In the genomic region with DNA sequence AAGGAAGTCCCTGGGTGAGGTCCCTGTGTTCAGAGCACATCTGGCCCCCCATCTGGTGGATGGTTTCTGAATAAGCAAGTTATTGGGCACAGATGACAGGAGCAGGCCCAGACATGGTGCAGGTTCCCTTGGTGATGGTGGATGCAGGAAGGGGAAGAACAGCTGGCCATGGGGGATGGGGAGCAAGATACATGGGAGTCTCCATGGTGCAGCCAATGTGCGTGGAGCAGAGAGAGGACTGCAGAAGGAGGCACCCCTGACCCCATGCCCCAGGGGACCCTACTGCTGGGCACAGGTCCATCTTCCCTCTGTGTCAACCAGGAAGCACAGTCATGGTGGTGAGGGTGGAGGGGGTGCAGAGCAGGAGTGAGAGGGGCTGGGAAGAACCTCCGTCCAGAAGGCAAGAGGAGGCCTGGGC, we compare ENCODE assay signal across 11 cellular contexts. TPM values are rescaled to one million over a fixed set of nuclear protein-coding genes. Genes with fewer than 3 reads are reported as not detected.
DNase-seq lines count a peak whose midpoint lies in the region; ATAC-seq, FAIRE-seq and TF ChIP-seq lines count a peak whose summit lies in the region.
"Had no signal": no experiment of that assay in that cellular context is flagged by ENCODE, and none has a peak within 500 bp of the region (broad histone marks: within the 10 kb centered on the region; RNA-seq: fewer than 3 reads in every experiment).

No MANE protein-coding gene starts in this region.

- TF ChIP-seq POLR2A in NB4 (IDR thresholded peaks at IDR 0.05; ENCODE audit: extremely low read depth, insufficient read length), result no peak
- no peak for TF ChIP-seq POLR2A in K562 (conservative IDR thresholded peaks at IDR 0.05)
- TF ChIP-seq POLR2A in suprapubic skin (IDR thresholded peaks at IDR 0.05), result no peak

- BruUV-seq in K562 (replicated peaks; lab: Mats Ljungman, UMichigan), result no TSS peak

- no peaks in the 10 kb centered on the region; the same call in none of the 2 replicates for H4K20me1 ChIP-seq in K562 (replicated peaks; ENCODE audit: control insufficient read depth, insufficient read depth, low read length)

- no peak for TF ChIP-seq EP300 in K562 (IDR thresholded peaks at IDR 0.05; ENCODE audit: low read length)
- no peak for TF ChIP-seq EP300 in suprapubic skin (IDR thresholded peaks at IDR 0.05)

- no peaks in the 10 kb centered on the region for H3K27me3 Mint-ChIP-seq in naive thymus-derived CD4-positive, alpha-beta T cell

- H3K4me2 ChIP-seq in K562 (ENCODE audit: insufficient read depth, low read length), result no peak overlapping the region

- no peaks in the 10 kb centered on the region for H3K79me2 ChIP-seq in K562 (ENCODE audit: control insufficient read depth, insufficient read depth, low read length)

- TF ChIP-seq CTCF in NB4 (IDR thresholded peaks at IDR 0.05; ENCODE audit: low read depth, low read length) (no peak), K562 (IDR thresholded peaks at IDR 0.05 in 2 of 3, conservative IDR thresholded peaks at IDR 0.05 in 1 of 3; ENCODE audit: insufficient read depth in 2 of 3, low read depth in 1 of 3, low read length in 3 of 3) (peak in 1 of 3 experiments; percentile 17; a peak in 1 of 6 replicates), suprapubic skin (IDR thresholded peaks at IDR 0.05) (no peak), D721Med (IDR thresholded peaks at IDR 0.05; ENCODE audit: insufficient read depth, missing control alignments) (no peak)

- in situ Hi-C loops in K562 (cut with MboI), result no loop called here

- H2AFZ ChIP-seq in K562 (ENCODE audit: low read depth, low read length), result no peak overlapping the region

- no peak overlapping the region for H3K27ac ChIP-seq in K562 (ENCODE audit: extremely low read depth, low read depth, low read length)
- H3K27ac ChIP-seq in naive thymus-derived CD4-positive, alpha-beta T cell (ENCODE audit: low read depth, low read length), result no peak overlapping the region
- H3K27ac ChIP-seq in suprapubic skin, result no peak overlapping the region

- H3K9me1 ChIP-seq in K562 (ENCODE audit: control insufficient read depth, insufficient read depth, low read length), result no peaks in the 10 kb centered on the region

- no peak overlapping the region for H3K4me3 ChIP-seq in NB4 (ENCODE audit: low read depth, low read length)
- no peak overlapping the region for H3K4me3 ChIP-seq in K562
- H3K4me3 ChIP-seq in naive thymus-derived CD4-positive, alpha-beta T cell (ENCODE audit: low read length), result no peak overlapping the region
- no peak overlapping the region for H3K4me3 ChIP-seq in suprapubic skin

- peaks cover 0 to 9% (median 0%) of the 10 kb centered on the region in 5 donors for H3K36me3 Mint-ChIP-seq in naive thymus-derived CD4-positive, alpha-beta T cell

- peak; percentile 4 for ATAC-seq in K562
- peak; percentile 11 for ATAC-seq in naive thymus-derived CD4-positive, alpha-beta T cell
- no peak for ATAC-seq in HG03439 (IDR thresholded peaks at IDR 0.05; ENCODE audit: unreplicated experiment)

- no peaks in the 10 kb centered on the region for H3K9me3 ChIP-seq in K562 (replicated peaks; ENCODE audit: control insufficient read depth, insufficient read depth, low read depth, low read length)
- no peaks in the 10 kb centered on the region for H3K9me3 ChIP-seq in naive thymus-derived CD4-positive, alpha-beta T cell (ENCODE audit: control insufficient read depth in 2 of 3, low read length in 3 of 3)
- H3K9me3 ChIP-seq in suprapubic skin, result no peaks in the 10 kb centered on the region

- no peak for TF ChIP-seq RAD21 in K562 (CRISPR knock-in tag; conservative IDR thresholded peaks at IDR 0.05 in 1 of 2, IDR thresholded peaks at IDR 0.05 in 1 of 2)

- peak overlapping the region in 1 of 9 donors; percentile 32 for H3K27ac Mint-ChIP-seq in naive thymus-derived CD4-positive, alpha-beta T cell

- H3K4me3 Mint-ChIP-seq in naive thymus-derived CD4-positive, alpha-beta T cell, result no peak overlapping the region
- H3K4me3 Mint-ChIP-seq: nephron had no signal

- no peaks in the 10 kb centered on the region for H3K36me3 ChIP-seq in K562 (ENCODE audit: control insufficient read depth, insufficient read depth, low read length)
- peaks cover 0 to 11% (median 0%) of the 10 kb centered on the region in 3 experiments for H3K36me3 ChIP-seq in naive thymus-derived CD4-positive, alpha-beta T cell (ENCODE audit: control insufficient read depth in 2 of 3, insufficient read depth in 3 of 3, low read length in 3 of 3)
- peaks cover 20% of the 10 kb centered on the region for H3K36me3 ChIP-seq in suprapubic skin

- H3K9me3 Mint-ChIP-seq in naive thymus-derived CD4-positive, alpha-beta T cell, result no peaks in the 10 kb centered on the region
- H3K9me3 Mint-ChIP-seq: nephron had no signal

- POLR2A ChIA-PET in K562 (lab: Yijun Ruan, JAX), result interaction anchor here (0.6 to 1.0 kb wide), 2 partner anchors 13 to 25 kb away, joined by 3 to 4 read pairs; no protein-coding TSS in a partner anchor
- POLR2A ChIA-PET in naive thymus-derived CD4-positive, alpha-beta T cell (lab: Charles Lee), result no interaction called here

- WGBS in K562 (ENCODE audit: insufficient coverage, low coverage, missing lambda C conversion rate), result 83% methylated on average over 2 of the region's 2 CpGs
- WGBS in suprapubic skin, result 65% methylated on average over 2 of the region's 2 CpGs

- DNase-seq in EL (peak; percentile 21), NB4 (ENCODE audit: low read depth) (peak; percentile 46), K562 (ENCODE audit: extremely low read depth in 1 of 4, low spot score in 3 of 4) (peak in 3 of 4 experiments; percentile 20 to 30 (median 25)), NCI-H2029 (lab: John Stamatoyannopoulos, UW) (no peak), suprapubic skin (ENCODE audit: low spot score in 2 of 2) (no peak), D721Med (ENCODE audit: insufficient read length, low spot score) (no peak)
- DNase-seq in naive thymus-derived CD4-positive, alpha-beta T cell, result no peak
- DNase-seq: Karpas-422; stimulated activated CD4-positive, alpha-beta T cell treated with anti-CD3 and anti-CD28 coated beads, Interleukin-4, amount 100 ng/mL, for 24 hours had no signal

- no peaks in the 10 kb centered on the region for H3K27me3 ChIP-seq in K562 (ENCODE audit: control insufficient read depth in 2 of 2, insufficient read depth in 2 of 2, low read length in 2 of 2)
- no peaks in the 10 kb centered on the region for H3K27me3 ChIP-seq in naive thymus-derived CD4-positive, alpha-beta T cell (ENCODE audit: control insufficient read depth in 2 of 2, insufficient read depth in 2 of 2, low read length in 2 of 2)
- no peaks in the 10 kb centered on the region for H3K27me3 ChIP-seq in suprapubic skin

- H3K9ac ChIP-seq in K562 (ENCODE audit: insufficient read depth in 1 of 2, low read depth in 2 of 2, low read length in 2 of 2), result peak overlapping the region in 1 of 2 experiments; percentile 62; a peak in 1 of 4 replicates

- CTCF ChIA-PET in K562 (lab: Yijun Ruan, JAX; ENCODE audit: low intra/inter-chr PET ratio), result no interaction called here
- CTCF ChIA-PET in naive thymus-derived CD4-positive, alpha-beta T cell (lab: Charles Lee), result no interaction called here

- H3K4me1 ChIP-seq in K562 (replicated peaks in 1 of 2; ENCODE audit: control insufficient read depth in 2 of 2, insufficient read depth in 2 of 2, low read length in 2 of 2), result peaks cover 0 to 9% of the 10 kb centered on the region in 2 experiments; a peak in 1 of 5 replicates
- H3K4me1 ChIP-seq in naive thymus-derived CD4-positive, alpha-beta T cell (ENCODE audit: control insufficient read depth in 2 of 2, insufficient read depth in 2 of 2, low read length in 2 of 2), result no peaks in the 10 kb centered on the region
- H3K4me1 ChIP-seq in suprapubic skin, result peaks cover 13% of the 10 kb centered on the region

- peaks cover 0 to 3% (median 0%) of the 10 kb centered on the region in 7 donors for H3K4me1 Mint-ChIP-seq in naive thymus-derived CD4-positive, alpha-beta T cell

- FAIRE-seq in K562 (lab: Jason Lieb, UNC), result no peak
- no peak for FAIRE-seq in D721Med (lab: Jason Lieb, UNC)

- intact Hi-C loops in K562 (cut with micrococcal nuclease), result no loop called here
- intact Hi-C loops in naive thymus-derived CD4-positive, alpha-beta T cell (cut with micrococcal nuclease), result no loop called here

TF ChIP-seq in K562, 482 proteins besides CTCF, POLR2A, EP300 and RAD21 (continues in another document):
- no peak for TF ChIP-seq ZNF586 (CRISPR knock-in tag; conservative IDR thresholded peaks at IDR 0.05)
- no peak for TF ChIP-seq SNIP1 (IDR thresholded peaks at IDR 0.05; ENCODE audit: low read depth)
- no peak for TF ChIP-seq ESRRB (CRISPR knock-in tag; IDR thresholded peaks at IDR 0.05; ENCODE audit: borderline replicate concordance)
- TF ChIP-seq PRPF4 (IDR thresholded peaks at IDR 0.05; ENCODE audit: insufficient read depth, low read depth, low read length, poor library complexity, severe bottlenecking), result no peak
- no peak for TF ChIP-seq ZC3H11A (IDR thresholded peaks at IDR 0.05; ENCODE audit: low read depth, low read length)
- no peak for TF ChIP-seq SOX6 (IDR thresholded peaks at IDR 0.05)

RNA-seq across cellular contexts. Expression of a gene that starts 43.8 kb away (rescaled TPM):
- total RNA-seq in K562 (2011; cell fraction: chromatin; rRNA removed; ENCODE audit: low replicate concordance), result 18.1 and 28.8 TPM in 2 replicates
- total RNA-seq in K562 (2011; cell fraction: nucleolus; rRNA removed), result 14.2 and 14.7 TPM in 2 replicates
- total RNA-seq in K562 (2011; cell fraction: nucleoplasm; rRNA removed), result 16.9 TPM in 2 replicates
- total RNA-seq in K562 (2014; rRNA removed) (13.1 and 18.6 TPM in 2 replicates), K562 (2014; rRNA removed; fragmentation: Illumina TruSeq; extraction: Trizol) (20.5 and 24.0 TPM in 2 replicates), K562 (2015; rRNA removed; fragmentation: Illumina TruSeq; extraction: Trizol) (21.4 and 22.8 TPM in 2 replicates), K562 (2021) (18.2 and 20.7 TPM in 2 replicates), suprapubic skin (10 to 100 TPM; 37.2 to 72.4 (median 43.8) TPM)
- polyA plus RNA-seq in K562 (2011; rRNA removed) (21.1 and 27.4 TPM in 2 replicates), K562 (2014; fragmentation: Illumina TruSeq; extraction: Trizol) (23.7 and 29.3 TPM in 2 replicates), K562 (2014; fragmentation: Nextera tagmentation; extraction: Ambion mirVana) (10 to 100 TPM in 1 of 2 experiments, 1 to 10 TPM in 1; 7.0 to 11.5 TPM), K562 (2014; rRNA removed) (15.1 and 16.3 TPM in 2 replicates)
- polyA plus RNA-seq in K562 (2011; cell fraction: cytosol; rRNA removed), result 17.3 and 26.0 TPM in 2 replicates
- 18.6 and 24.6 TPM in 2 replicates for polyA plus RNA-seq in K562 (2011; cell fraction: nucleus; rRNA removed)
- polyA plus RNA-seq in K562 (2012), result 16.3 and 17.0 TPM in 2 replicates
- 27.8 and 44.4 TPM in 2 replicates for polyA minus RNA-seq in K562 (2011; rRNA and poly(A)+ RNA removed)
- polyA minus RNA-seq in K562 (2011; cell fraction: cytosol; rRNA and poly(A)+ RNA removed), result 9.0 and 18.9 TPM in 2 replicates
- polyA minus RNA-seq in K562 (2011; cell fraction: nucleus; rRNA and poly(A)+ RNA removed), result 9.8 and 10.8 TPM in 2 replicates
- 10 to 100 TPM; 20.7 to 35.7 (median 22.2) TPM for total RNA-seq in naive thymus-derived CD4-positive, alpha-beta T cell
- 10 to 100 TPM; 20.5 to 21.1 TPM for polyA plus RNA-seq in naive thymus-derived CD4-positive, alpha-beta T cell

Comparison
In these comparisons a context has a peak if more than half of its experiments do, and no peak if none do; other contexts are left out.
1. DNase-seq: peak in EL (single experiment), NB4 (single experiment) and K562 (3 of 4); none in naive thymus-derived CD4-positive, alpha-beta T cell (0 of 9), NCI-H2029 (single experiment), suprapubic skin (0 of 2) and D721Med (single experiment).